8 cellular contexts compared by ENCODE assay signal in the genomic region with DNA sequence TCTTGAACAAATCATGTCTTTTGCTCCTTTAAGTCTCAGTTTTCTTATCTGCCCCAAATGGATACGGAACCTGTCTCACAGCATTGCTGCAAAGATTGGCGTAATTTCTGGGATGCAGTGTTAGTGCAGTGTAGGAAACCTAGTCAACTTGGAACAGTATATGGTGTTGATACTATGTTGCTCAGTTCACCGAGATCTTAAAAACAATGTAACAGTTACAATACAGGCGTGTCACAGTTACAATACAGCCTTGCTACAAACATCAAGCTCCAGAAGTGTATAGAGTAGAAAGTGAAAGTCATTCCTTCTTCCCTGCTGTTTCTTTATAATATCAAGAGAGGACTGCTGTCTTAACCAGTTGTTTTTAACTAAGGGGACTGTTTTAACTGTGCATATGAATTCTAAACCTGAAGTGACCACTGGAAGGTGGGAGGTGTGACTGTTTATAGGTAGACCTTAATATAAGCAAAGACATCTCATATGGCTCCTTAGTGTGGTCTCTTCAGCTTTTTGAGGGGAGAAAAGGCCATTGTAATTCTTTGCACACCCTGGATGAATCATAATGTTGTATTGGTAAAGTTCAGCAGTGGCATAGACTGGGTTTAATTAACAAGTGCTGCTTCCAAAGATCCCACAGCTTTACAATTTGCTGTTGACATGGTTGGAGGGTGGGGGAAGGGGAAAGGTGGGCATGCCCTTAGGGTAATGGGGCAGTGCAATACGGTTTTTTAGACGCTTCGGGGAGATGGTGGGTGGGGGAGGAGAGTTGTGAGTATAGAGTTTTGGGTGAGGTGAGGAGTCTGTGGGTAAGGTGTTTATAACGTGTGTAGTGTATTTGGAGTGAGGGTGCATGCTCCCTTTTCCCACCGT. TPM values are rescaled to one million over a fixed set of nuclear protein-coding genes. Genes with fewer than 3 reads are reported as not detected.
A peak's percentile ranks its signal among the peaks of the same experiment; 100 is the strongest.
DNase-seq lines count a peak whose midpoint lies in the region; ATAC-seq and TF ChIP-seq lines count a peak whose summit lies in the region.

No MANE protein-coding gene starts in this region.

- DNase-seq in left ventricle myocardium inferior (no peak), Right ventricle myocardium superior (no peak), caudate nucleus (lab: John Stamatoyannopoulos, UW) (no peak), sciatic nerve (ENCODE audit: low spot score) (no peak), mesenteric fat pad (ENCODE audit: low spot score) (no peak), SIG-M5 (lab: John Stamatoyannopoulos, UW) (no peak)
- no peak for DNase-seq in stimulated activated CD4-positive, alpha-beta T cell treated with anti-CD3 and anti-CD28 coated beads, Interleukin-4, amount 100 ng/mL, for 24 hours

- intact Hi-C loops in left ventricle myocardium inferior (cut with micrococcal nuclease), result no loop called here
- intact Hi-C loops in Right ventricle myocardium superior (cut with DNase I), result no loop called here
- intact Hi-C loops in sciatic nerve (cut with DNase I), result no loop called here

- H3K27ac ChIP-seq in left ventricle myocardium inferior (replicated peaks), result peak overlapping the region; percentile 88
- peak overlapping the region; percentile 76 for H3K27ac ChIP-seq in caudate nucleus (ENCODE audit: low read depth, low read length)
- H3K27ac ChIP-seq in muscle layer of duodenum (ENCODE audit: low read length), result peak overlapping the region; percentile 48

- H3K36me3 ChIP-seq in left ventricle myocardium inferior (no peaks in the 10 kb centered on the region), muscle layer of duodenum (ENCODE audit: control insufficient read depth in 1 of 2, insufficient read depth in 2 of 2, low read length in 2 of 2) (peaks cover 0 to 4% of the 10 kb centered on the region in 2 donors)

- H3K27me3 ChIP-seq in left ventricle myocardium inferior (ENCODE audit: low read depth) (no peaks in the 10 kb centered on the region), muscle layer of duodenum (ENCODE audit: low read depth, low read length) (no peaks in the 10 kb centered on the region)

- ATAC-seq in Right ventricle myocardium superior (ENCODE audit: poor library complexity), result no peak
- ATAC-seq in sciatic nerve, result no peak

- no peak for TF ChIP-seq CTCF in left ventricle myocardium inferior (IDR thresholded peaks at IDR 0.05; ENCODE audit: borderline replicate concordance)

- peaks cover 99% of the 10 kb centered on the region for H3K4me1 ChIP-seq in left ventricle myocardium inferior
- peaks cover 51 to 83% of the 10 kb centered on the region in 2 donors for H3K4me1 ChIP-seq in muscle layer of duodenum (ENCODE audit: control insufficient read depth in 1 of 2, insufficient read depth in 2 of 2, low read length in 2 of 2)

- H3K4me3 ChIP-seq in left ventricle myocardium inferior (peak overlapping the region; percentile 46), muscle layer of duodenum (ENCODE audit: low read depth in 1 of 2, low read length in 2 of 2) (peak overlapping the region; percentile 49 to 50)

- no peaks in the 10 kb centered on the region for H3K9me3 ChIP-seq in left ventricle myocardium inferior (replicated peaks)
- no peaks in the 10 kb centered on the region for H3K9me3 ChIP-seq in muscle layer of duodenum (ENCODE audit: control insufficient read depth in 1 of 2, low read length in 2 of 2)

RNA-seq across cellular contexts. Expression of a gene that starts 12.9 kb away (rescaled TPM):
- total RNA-seq in left ventricle myocardium inferior (109 TPM), Right ventricle myocardium superior (124 TPM), sciatic nerve (252 TPM), mesenteric fat pad (185 TPM)
